ENCODE assay signal across 19 cellular contexts in genomic region chr6:47650553-47651432, GRCh38. TPM values are rescaled to one million over a fixed set of nuclear protein-coding genes. Genes with fewer than 3 reads are reported as not detected.
A peak's percentile ranks its signal among the peaks of the same experiment; 100 is the strongest.
DNase-seq lines count a peak whose midpoint lies in the region; ATAC-seq, FAIRE-seq and TF ChIP-seq lines count a peak whose summit lies in the region.
"Had no signal": no experiment of that assay in that cellular context is flagged by ENCODE, and none has a peak within 500 bp of the region (broad histone marks: within the 10 kb centered on the region; RNA-seq: fewer than 3 reads in every experiment).

No MANE protein-coding gene starts in this region.

- no peaks in the 10 kb centered on the region for H3K9me3 ChIP-seq in right atrium auricular region
- no peaks in the 10 kb centered on the region for H3K9me3 ChIP-seq in endothelial cell of umbilical vein (replicated peaks; ENCODE audit: control insufficient read depth, insufficient read depth, low read length)
- no peaks in the 10 kb centered on the region for H3K9me3 ChIP-seq in smooth muscle cell (replicated peaks; ENCODE audit: low read depth)
- H3K9me3 ChIP-seq: esophagus muscularis mucosa, stomach had no signal

- BruUV-seq in endothelial cell of umbilical vein (replicated peaks; lab: Mats Ljungman, UMichigan), result no TSS peak

- no peak for FAIRE-seq in endothelial cell of umbilical vein (lab: Jason Lieb, UNC)
- FAIRE-seq: H54 had no signal

- TF ChIP-seq CTCF in right atrium auricular region (IDR thresholded peaks at IDR 0.05) (no peak), endothelial cell of umbilical vein (IDR thresholded peaks at IDR 0.05; ENCODE audit: extremely low read depth in 1 of 2, insufficient read depth in 1 of 2, low read depth in 1 of 2, low read length in 2 of 2) (no peak), smooth muscle cell (IDR thresholded peaks at IDR 0.05; ENCODE audit: borderline replicate concordance, insufficient read depth, poor library complexity, severe bottlenecking) (no peak)

- CTCF ChIA-PET in endothelial cell of umbilical vein (lab: Charles Lee), result interaction anchor here (1.5 kb wide), 1 partner anchor 12 kb away, joined by 3 read pairs; no protein-coding TSS in a partner anchor

- no peak overlapping the region for H3K9ac ChIP-seq in endothelial cell of umbilical vein (replicated peaks; ENCODE audit: extremely low read depth, insufficient read depth, low read length)
- no peak overlapping the region for H3K9ac ChIP-seq in smooth muscle cell (ENCODE audit: low read depth)

- H3K36me3 ChIP-seq in right atrium auricular region (no peaks in the 10 kb centered on the region), endothelial cell of umbilical vein (ENCODE audit: control insufficient read depth in 2 of 2, extremely low read depth in 1 of 2, insufficient read depth in 2 of 2, low read length in 2 of 2) (no peaks in the 10 kb centered on the region), smooth muscle cell (ENCODE audit: low read depth) (no peaks in the 10 kb centered on the region)
- H3K36me3 ChIP-seq: esophagus muscularis mucosa, stomach had no signal

- POLR2A ChIA-PET in endothelial cell of umbilical vein (lab: Charles Lee), result no interaction called here

- no peak overlapping the region for H3K4me3 ChIP-seq in right atrium auricular region
- no peak overlapping the region for H3K4me3 ChIP-seq in endothelial cell of umbilical vein (replicated peaks in 1 of 3; ENCODE audit: insufficient read depth in 1 of 3, low read depth in 1 of 3, low read length in 3 of 3)
- no peak overlapping the region for H3K4me3 ChIP-seq in smooth muscle cell
- H3K4me3 ChIP-seq: esophagus muscularis mucosa, lung, stomach had no signal

- H3K27ac ChIP-seq in right atrium auricular region (peak overlapping the region in 1 of 2 donors; percentile 69), endothelial cell of umbilical vein (ENCODE audit: insufficient read depth, low read depth, low read length) (peak overlapping the region; percentile 14), smooth muscle cell (ENCODE audit: low read depth) (no peak overlapping the region)
- H3K27ac ChIP-seq: esophagus muscularis mucosa, stomach had no signal

- H3K79me2 ChIP-seq in endothelial cell of umbilical vein (ENCODE audit: control insufficient read depth, insufficient read depth, low read length) (no peaks in the 10 kb centered on the region), smooth muscle cell (ENCODE audit: low read depth) (no peaks in the 10 kb centered on the region)

- dilution Hi-C loops in endothelial cell of umbilical vein (cut with MboI; ENCODE audit: extremely low pct_ligation_motif_present, low sequenced_read_pairs), result no loop called here

- H3K4me1 ChIP-seq in right atrium auricular region, result peaks cover 0 to 15% of the 10 kb centered on the region in 2 donors
- H3K4me1 ChIP-seq in endothelial cell of umbilical vein (ENCODE audit: control insufficient read depth, extremely low read depth, insufficient read depth, low read length), result peaks cover 11% of the 10 kb centered on the region
- no peaks in the 10 kb centered on the region for H3K4me1 ChIP-seq in smooth muscle cell (ENCODE audit: low read depth)
- H3K4me1 ChIP-seq: stomach had no signal

- no peaks in the 10 kb centered on the region for H3F3A ChIP-seq in smooth muscle cell (ENCODE audit: low read depth)

- no peaks in the 10 kb centered on the region for H4K20me1 ChIP-seq in endothelial cell of umbilical vein (replicated peaks; ENCODE audit: control insufficient read depth, extremely low read depth, insufficient read depth, low read length)
- H4K20me1 ChIP-seq in smooth muscle cell (ENCODE audit: low read depth), result no peaks in the 10 kb centered on the region

- H3K27me3 ChIP-seq in right atrium auricular region (no peaks in the 10 kb centered on the region), endothelial cell of umbilical vein (ENCODE audit: control insufficient read depth in 2 of 2, insufficient read depth in 2 of 2, low read length in 2 of 2) (no peaks in the 10 kb centered on the region), smooth muscle cell (ENCODE audit: low read depth) (no peaks in the 10 kb centered on the region)
- H3K27me3 ChIP-seq: esophagus muscularis mucosa, stomach had no signal

- H3K4me2 ChIP-seq in endothelial cell of umbilical vein (ENCODE audit: insufficient read depth, low read length) (peak overlapping the region; percentile 4), smooth muscle cell (peak overlapping the region; percentile 47)

- DNase-seq in Right ventricle myocardium inferior (ENCODE audit: missing footprints) (no peak), right atrium auricular region (ENCODE audit: low spot score) (no peak), KG1 (lab: John Stamatoyannopoulos, UW) (peak; percentile 23), endothelial cell of umbilical vein (ENCODE audit: low read depth, low spot score) (no peak), smooth muscle cell (lab: John Stamatoyannopoulos, UW; ENCODE audit: unreplicated experiment) (no peak), islet precursor cell (no peak), cortex of kidney (lab: John Stamatoyannopoulos, UW) (no peak)
- DNase-seq: activated CD4-positive, alpha-beta memory T cell treated with anti-CD3 and anti-CD28 coated beads, Interleukin-2, amount 10 ng/mL, durations not matched to agents 7 days and 5 days; aorta; NCI-H2029; NCI-H69; SIG-M5; stomach; T-helper 9 cell had no signal

- intact Hi-C loops in Right ventricle myocardium inferior (cut with DNase I), result loop anchor here (5.0 kb wide), 1 partner anchor 47 kb away; the partner anchor contains the start of gene ADGRF4
- intact Hi-C loops in endothelial cell of umbilical vein (cut with micrococcal nuclease), result loop anchor here (5.0 kb wide), 1 partner anchor 132 kb away; the partner anchor contains the start of gene OPN5

- ATAC-seq in Right ventricle myocardium inferior (peak; percentile 50), HG02884 (IDR thresholded peaks at IDR 0.05; ENCODE audit: unreplicated experiment) (no peak)

- TF ChIP-seq POLR2A in endothelial cell of umbilical vein (IDR thresholded peaks at IDR 0.05; ENCODE audit: low read depth, low read length), result no peak

- H2AFZ ChIP-seq in endothelial cell of umbilical vein (ENCODE audit: low read depth, low read length) (no peak overlapping the region), smooth muscle cell (ENCODE audit: low read depth) (no peak overlapping the region)

- WGBS in smooth muscle cell (ENCODE audit: low lambda C conversion rate), result 81% methylated on average over 3 of the region's 3 CpGs

- H3K9me1 ChIP-seq in endothelial cell of umbilical vein (replicated peaks; ENCODE audit: control insufficient read depth, extremely low read depth, insufficient read depth, low read length), result no peaks in the 10 kb centered on the region

TF ChIP-seq in endothelial cell of umbilical vein, 7 proteins besides CTCF, POLR2A, EP300 and RAD21:
- TF ChIP-seq EZH2 (IDR thresholded peaks at IDR 0.05; ENCODE audit: borderline replicate concordance, low read depth, low read length, severe bottlenecking) (no peak), GATA2 (IDR thresholded peaks at IDR 0.05; ENCODE audit: insufficient read depth, insufficient read length, low read depth, low read length) (no peak), MAX (IDR thresholded peaks at IDR 0.05; ENCODE audit: insufficient read depth, insufficient read length) (no peak), FOS (IDR thresholded peaks at IDR 0.05; ENCODE audit: borderline replicate concordance, insufficient read depth, low read length) (no peak), POLR2AphosphoS5 (IDR thresholded peaks at IDR 0.05; ENCODE audit: insufficient read depth, low read depth, low read length) (no peak), JUN (IDR thresholded peaks at IDR 0.05; ENCODE audit: borderline replicate concordance, insufficient read depth, insufficient read length, low read depth) (no peak)
TF ChIP-seq in endothelial cell of umbilical vein: peak in this region for 0.

RNA-seq across cellular contexts. Expression of gene ADGRF4, which starts 47.6 kb away (rescaled TPM):
- total RNA-seq in Right ventricle myocardium inferior, result not detected
- total RNA-seq in right atrium auricular region, result under 1 TPM in 1 of 2 donors, not detected in 1; 0.86 TPM
- total RNA-seq in endothelial cell of umbilical vein, result not detected in 2 replicates
- not detected in 2 replicates for polyA plus RNA-seq in endothelial cell of umbilical vein
- not detected in 2 replicates for polyA plus RNA-seq in endothelial cell of umbilical vein (2011; cell fraction: cytosol; rRNA removed)
- polyA plus RNA-seq in endothelial cell of umbilical vein (2011; cell fraction: nucleus; rRNA removed), result not detected in 2 replicates
- not detected in 2 replicates for polyA plus RNA-seq in endothelial cell of umbilical vein (2012)
- not detected in 2 replicates for polyA minus RNA-seq in endothelial cell of umbilical vein
- not detected for polyA minus RNA-seq in endothelial cell of umbilical vein (2011; cell fraction: cytosol; rRNA and poly(A)+ RNA removed)
- polyA minus RNA-seq in endothelial cell of umbilical vein (2011; cell fraction: nucleus; rRNA and poly(A)+ RNA removed), result not detected in 2 replicates
- total RNA-seq in smooth muscle cell, result 9.2 and 10.6 TPM in 2 replicates
- 1.5 and 9.1 TPM in 2 replicates for polyA plus RNA-seq in smooth muscle cell
- total RNA-seq: activated CD4-positive, alpha-beta memory T cell treated with anti-CD3 and anti-CD28 coated beads, Interleukin-2, amount 10 ng/mL, durations not matched to agents 7 days and 5 days; activated T-helper 2 cell treated with anti-CD3 and anti-CD28 coated beads, Interferon-gamma antibody, Interleukin-2, Interleukin-4, amounts not matched to agents 10 μg/mL and 5 μg/mL and 100 μg/mL, durations not matched to agents 14 hours and 24 hours and 36 hours; aorta; stomach had no signal
- polyA plus RNA-seq: aorta had no signal
